4 cellular contexts compared by ENCODE assay signal in the genomic region with DNA sequence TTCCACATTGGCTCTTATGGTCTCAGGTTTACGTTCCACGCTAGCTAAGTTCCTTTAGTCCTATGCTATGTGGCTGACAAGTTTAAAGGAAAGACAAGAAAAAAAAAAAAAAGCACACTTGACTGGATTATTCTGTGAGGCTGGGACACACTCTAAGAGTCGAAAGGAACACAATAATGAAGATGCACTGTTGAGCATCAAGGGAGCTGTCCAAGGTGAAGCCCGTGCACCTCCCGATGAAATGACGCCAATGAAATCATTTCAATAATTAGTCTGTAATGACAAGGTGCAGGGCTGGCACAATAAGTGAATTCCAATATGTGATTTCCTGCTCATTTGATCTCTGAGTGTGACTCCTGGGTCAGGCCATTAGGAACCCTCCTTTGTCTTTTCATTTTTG.
A peak's percentile ranks its signal among the peaks of the same experiment; 100 is the strongest.
TF ChIP-seq lines count a peak whose summit lies in the region.

No MANE protein-coding gene starts in this region.

TF ChIP-seq in SK-N-SH, 30 proteins besides CTCF, POLR2A, EP300 and RAD21 (continued from another document):
- TF ChIP-seq, protein P1, sequence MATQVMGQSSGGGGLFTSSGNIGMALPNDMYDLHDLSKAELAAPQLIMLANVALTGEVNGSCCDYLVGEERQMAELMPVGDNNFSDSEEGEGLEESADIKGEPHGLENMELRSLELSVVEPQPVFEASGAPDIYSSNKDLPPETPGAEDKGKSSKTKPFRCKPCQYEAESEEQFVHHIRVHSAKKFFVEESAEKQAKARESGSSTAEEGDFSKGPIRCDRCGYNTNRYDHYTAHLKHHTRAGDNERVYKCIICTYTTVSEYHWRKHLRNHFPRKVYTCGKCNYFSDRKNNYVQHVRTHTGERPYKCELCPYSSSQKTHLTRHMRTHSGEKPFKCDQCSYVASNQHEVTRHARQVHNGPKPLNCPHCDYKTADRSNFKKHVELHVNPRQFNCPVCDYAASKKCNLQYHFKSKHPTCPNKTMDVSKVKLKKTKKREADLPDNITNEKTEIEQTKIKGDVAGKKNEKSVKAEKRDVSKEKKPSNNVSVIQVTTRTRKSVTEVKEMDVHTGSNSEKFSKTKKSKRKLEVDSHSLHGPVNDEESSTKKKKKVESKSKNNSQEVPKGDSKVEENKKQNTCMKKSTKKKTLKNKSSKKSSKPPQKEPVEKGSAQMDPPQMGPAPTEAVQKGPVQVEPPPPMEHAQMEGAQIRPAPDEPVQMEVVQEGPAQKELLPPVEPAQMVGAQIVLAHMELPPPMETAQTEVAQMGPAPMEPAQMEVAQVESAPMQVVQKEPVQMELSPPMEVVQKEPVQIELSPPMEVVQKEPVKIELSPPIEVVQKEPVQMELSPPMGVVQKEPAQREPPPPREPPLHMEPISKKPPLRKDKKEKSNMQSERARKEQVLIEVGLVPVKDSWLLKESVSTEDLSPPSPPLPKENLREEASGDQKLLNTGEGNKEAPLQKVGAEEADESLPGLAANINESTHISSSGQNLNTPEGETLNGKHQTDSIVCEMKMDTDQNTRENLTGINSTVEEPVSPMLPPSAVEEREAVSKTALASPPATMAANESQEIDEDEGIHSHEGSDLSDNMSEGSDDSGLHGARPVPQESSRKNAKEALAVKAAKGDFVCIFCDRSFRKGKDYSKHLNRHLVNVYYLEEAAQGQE (IDR thresholded peaks at IDR 0.05; ENCODE audit: low read depth, low read length), result peak; percentile 96
- no peak for TF ChIP-seq TAF1 (IDR thresholded peaks at IDR 0.05; ENCODE audit: borderline replicate concordance, low read depth, low read length)
TF ChIP-seq in SK-N-SH: peak in this region for 1.

TF ChIP-seq in SK-N-SH treated with all-trans-retinoic acid at 6 μM for 48 hours, 23 proteins besides CTCF, POLR2A, EP300 and RAD21 (continued from another document):
- TF ChIP-seq, protein P2, sequence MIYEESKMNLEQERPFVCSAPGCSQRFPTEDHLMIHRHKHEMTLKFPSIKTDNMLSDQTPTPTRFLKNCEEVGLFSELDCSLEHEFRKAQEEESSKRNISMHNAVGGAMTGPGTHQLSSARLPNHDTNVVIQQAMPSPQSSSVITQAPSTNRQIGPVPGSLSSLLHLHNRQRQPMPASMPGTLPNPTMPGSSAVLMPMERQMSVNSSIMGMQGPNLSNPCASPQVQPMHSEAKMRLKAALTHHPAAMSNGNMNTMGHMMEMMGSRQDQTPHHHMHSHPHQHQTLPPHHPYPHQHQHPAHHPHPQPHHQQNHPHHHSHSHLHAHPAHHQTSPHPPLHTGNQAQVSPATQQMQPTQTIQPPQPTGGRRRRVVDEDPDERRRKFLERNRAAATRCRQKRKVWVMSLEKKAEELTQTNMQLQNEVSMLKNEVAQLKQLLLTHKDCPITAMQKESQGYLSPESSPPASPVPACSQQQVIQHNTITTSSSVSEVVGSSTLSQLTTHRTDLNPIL (CRISPR knock-in tag; IDR thresholded peaks at IDR 0.05; ENCODE audit: low read depth), result no peak
- TF ChIP-seq RARB (CRISPR knock-in tag; IDR thresholded peaks at IDR 0.05) (no peak), ISL1 (CRISPR knock-in tag; IDR thresholded peaks at IDR 0.05) (no peak), CSDC2 (CRISPR knock-in tag; IDR thresholded peaks at IDR 0.05) (no peak), ZNF8 (CRISPR knock-in tag; IDR thresholded peaks at IDR 0.05) (no peak), ZFP30 (CRISPR knock-in tag; IDR thresholded peaks at IDR 0.05) (no peak)
- TF ChIP-seq, protein P3, sequence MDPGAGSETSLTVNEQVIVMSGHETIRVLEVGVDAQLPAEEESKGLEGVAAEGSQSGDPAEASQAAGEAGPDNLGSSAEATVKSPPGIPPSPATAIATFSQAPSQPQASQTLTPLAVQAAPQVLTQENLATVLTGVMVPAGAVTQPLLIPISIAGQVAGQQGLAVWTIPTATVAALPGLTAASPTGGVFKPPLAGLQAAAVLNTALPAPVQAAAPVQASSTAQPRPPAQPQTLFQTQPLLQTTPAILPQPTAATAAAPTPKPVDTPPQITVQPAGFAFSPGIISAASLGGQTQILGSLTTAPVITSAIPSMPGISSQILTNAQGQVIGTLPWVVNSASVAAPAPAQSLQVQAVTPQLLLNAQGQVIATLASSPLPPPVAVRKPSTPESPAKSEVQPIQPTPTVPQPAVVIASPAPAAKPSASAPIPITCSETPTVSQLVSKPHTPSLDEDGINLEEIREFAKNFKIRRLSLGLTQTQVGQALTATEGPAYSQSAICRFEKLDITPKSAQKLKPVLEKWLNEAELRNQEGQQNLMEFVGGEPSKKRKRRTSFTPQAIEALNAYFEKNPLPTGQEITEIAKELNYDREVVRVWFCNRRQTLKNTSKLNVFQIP (CRISPR knock-in tag; IDR thresholded peaks at IDR 0.05; ENCODE audit: borderline replicate concordance, low read depth), result no peak

TF ChIP-seq in GM23338, 12 proteins besides CTCF, POLR2A, EP300 and RAD21:
- TF ChIP-seq, protein P1 (IDR thresholded peaks at IDR 0.05; ENCODE audit: unreplicated experiment), result peak; percentile 72
- TF ChIP-seq ZNF114 (CRISPR knock-in tag; IDR thresholded peaks at IDR 0.05), result no peak

TF ChIP-seq in PFSK-1, 5 proteins besides CTCF, POLR2A, EP300 and RAD21 (continued from another document):
- TF ChIP-seq, protein P1 (IDR thresholded peaks at IDR 0.05; ENCODE audit: insufficient read depth in 1 of 2, low read depth in 2 of 2, low read length in 2 of 2), result peak; percentile 50 to 89; a peak in 3 of 4 replicates
